Comparison of ENCODE assay signal across 1 cellular context in genomic region chr6:104956663-104957294, GRCh38.
TF ChIP-seq lines count a peak whose summit lies in the region.

TSS of gene LIN28B (plus strand) at chr6:104957107. CDS start at chr6:104957251, 144 bp downstream.

TF ChIP-seq in GM23338, 12 proteins besides CTCF, POLR2A, EP300 and RAD21 (continued from another document):
- TF ChIP-seq ZNF462 (CRISPR knock-in tag; IDR thresholded peaks at IDR 0.05), result no peak
- TF ChIP-seq NANOG (IDR thresholded peaks at IDR 0.05; ENCODE audit: borderline replicate concordance), result no peak
- no peak for TF ChIP-seq EZH2 (IDR thresholded peaks at IDR 0.05; ENCODE audit: low read depth, unreplicated experiment)
